Comparison of ENCODE assay signal across 8 cellular contexts in genomic region chr22:36435516-36436415, GRCh38. TPM values are rescaled to one million over a fixed set of nuclear protein-coding genes. Genes with fewer than 3 reads are reported as not detected.
A peak's percentile ranks its signal among the peaks of the same experiment; 100 is the strongest.
DNase-seq lines count a peak whose midpoint lies in the region; ATAC-seq and TF ChIP-seq lines count a peak whose summit lies in the region.

No MANE protein-coding gene starts in this region.

- no peaks in the 10 kb centered on the region for H3K27me3 ChIP-seq in neutrophil

- peak overlapping the region; percentile 86 to 88 for H3K27ac Mint-ChIP-seq in activated naive CD4-positive, alpha-beta T cell treated with anti-CD3 and anti-CD28 coated beads, Interleukin-2, amount 50 U/mL, for 72 hours

- H3K4me3 ChIP-seq in neutrophil (ENCODE audit: low read depth in 1 of 2, low read length in 1 of 2) = peak overlapping the region; percentile 49 to 51

- H3K36me3 ChIP-seq in neutrophil = no peaks in the 10 kb centered on the region

- peak; percentile 74 for DNase-seq in SIG-M5 treated with dmso at 0.1 percent for 504 hours (lab: John Stamatoyannopoulos, UW; ENCODE audit: unreplicated experiment)
- no peak for DNase-seq in SIG-M5 (lab: John Stamatoyannopoulos, UW)
- DNase-seq in RPMI8226 = peak; percentile 80
- DNase-seq in activated naive CD4-positive, alpha-beta T cell treated with anti-CD3 and anti-CD28 coated beads, Interleukin-2, amount 50 U/mL, for 72 hours (ENCODE audit: low spot score in 2 of 2) = peak; percentile 61 to 80
- DNase-seq in HEK293T (ENCODE audit: extremely low spot score) = no peak
- DNase-seq in epidermal melanocyte (ENCODE audit: insufficient read length, low spot score) = no peak

- H3K27ac ChIP-seq in neutrophil = peak overlapping the region; percentile 91

- H3K9me3 Mint-ChIP-seq in activated naive CD4-positive, alpha-beta T cell treated with anti-CD3 and anti-CD28 coated beads, Interleukin-2, amount 50 U/mL, for 72 hours = no peaks in the 10 kb centered on the region

- peak; percentile 81 to 88 for ATAC-seq in activated naive CD4-positive, alpha-beta T cell treated with anti-CD3 and anti-CD28 coated beads, Interleukin-2, amount 50 U/mL, for 72 hours
- ATAC-seq in GM19324 (IDR thresholded peaks at IDR 0.05; ENCODE audit: low FRiP score, unreplicated experiment) = no peak

- peaks cover 59 to 63% of the 10 kb centered on the region in 2 experiments for H3K4me1 ChIP-seq in neutrophil (ENCODE audit: control insufficient read depth in 1 of 2, insufficient read depth in 1 of 2, low read depth in 1 of 2, low read length in 1 of 2)

- POLR2A ChIA-PET in HEK293T (lab: Yijun Ruan, JAX) = no interaction called here

- no peak for TF ChIP-seq CTCF in neutrophil (IDR thresholded peaks at IDR 0.05)

- no peaks in the 10 kb centered on the region for H3K36me3 Mint-ChIP-seq in activated naive CD4-positive, alpha-beta T cell treated with anti-CD3 and anti-CD28 coated beads, Interleukin-2, amount 50 U/mL, for 72 hours

- CTCF ChIA-PET in HEK293T (lab: Yijun Ruan, JAX) = no interaction called here

- H3K9me3 ChIP-seq in neutrophil = no peaks in the 10 kb centered on the region

TF ChIP-seq in HEK293T, 16 proteins besides CTCF, POLR2A, EP300 and RAD21:
- TF ChIP-seq SUZ12 (IDR thresholded peaks at IDR 0.05) = no peak
- no peak for TF ChIP-seq LEF1 (IDR thresholded peaks at IDR 0.05; ENCODE audit: borderline replicate concordance)
- TF ChIP-seq SP1 (IDR thresholded peaks at IDR 0.05) = no peak
- TF ChIP-seq FOXM1 (IDR thresholded peaks at IDR 0.05; ENCODE audit: borderline replicate concordance) = no peak
- no peak for TF ChIP-seq NFRKB (IDR thresholded peaks at IDR 0.05)
- TF ChIP-seq FOXA1 (IDR thresholded peaks at IDR 0.05) = no peak
- no peak for TF ChIP-seq CTBP1 (IDR thresholded peaks at IDR 0.05; ENCODE audit: borderline replicate concordance)
- TF ChIP-seq L3MBTL2 (conservative IDR thresholded peaks at IDR 0.05) = no peak
- no peak for TF ChIP-seq ZNF384 (IDR thresholded peaks at IDR 0.05)
- TF ChIP-seq TARDBP (IDR thresholded peaks at IDR 0.05) = no peak
- no peak for TF ChIP-seq HDGF (IDR thresholded peaks at IDR 0.05; ENCODE audit: borderline replicate concordance)
- TF ChIP-seq ARNT (IDR thresholded peaks at IDR 0.05) = no peak
- no peak for TF ChIP-seq FOXK2 (IDR thresholded peaks at IDR 0.05)
- TF ChIP-seq ELF4 (IDR thresholded peaks at IDR 0.05) = no peak
- TF ChIP-seq BHLHE40 (IDR thresholded peaks at IDR 0.05; ENCODE audit: borderline replicate concordance) = no peak
- no peak for TF ChIP-seq PKNOX1 (IDR thresholded peaks at IDR 0.05)

RNA-seq across cellular contexts. Expression of gene TXN2, which starts 45.7 kb away (rescaled TPM):
- total RNA-seq in activated naive CD4-positive, alpha-beta T cell treated with anti-CD3 and anti-CD28 coated beads, Interleukin-2, amount 50 U/mL, for 72 hours = 100 to 1,000 TPM; 120 to 122 TPM

RNA-seq across cellular contexts. Expression of gene MYH9, which starts 48.0 kb away (rescaled TPM):
- 100 to 1,000 TPM; 521 to 691 TPM for total RNA-seq in activated naive CD4-positive, alpha-beta T cell treated with anti-CD3 and anti-CD28 coated beads, Interleukin-2, amount 50 U/mL, for 72 hours

Comparison
In these comparisons a context has a peak if more than half of its experiments do, and no peak if none do; other contexts are left out.
1. DNase-seq: peak in SIG-M5 treated with dmso at 0.1 percent for 504 hours (single experiment), RPMI8226 (single experiment) and activated naive CD4-positive, alpha-beta T cell treated with anti-CD3 and anti-CD28 coated beads, Interleukin-2, amount 50 U/mL, for 72 hours (2 of 2); none in SIG-M5 (single experiment), HEK293T (single experiment) and epidermal melanocyte (single experiment).